In genomic region chr11:70048279-70049024, GRCh38 we compare ENCODE assay signal across 1 cellular context.
TF ChIP-seq lines count a peak whose summit lies in the region.

No MANE protein-coding gene starts in this region.

TF ChIP-seq in A549, 52 proteins besides CTCF, POLR2A, EP300 and RAD21 (continued from another document):
- no peak for TF ChIP-seq REST (IDR thresholded peaks at IDR 0.05)
- no peak for TF ChIP-seq ZFP36 (IDR thresholded peaks at IDR 0.05; ENCODE audit: borderline replicate concordance, partially characterized antibody)
- no peak for TF ChIP-seq KDM1A (IDR thresholded peaks at IDR 0.05; ENCODE audit: low read depth)
- no peak for TF ChIP-seq SREBF2 (IDR thresholded peaks at IDR 0.05)
- no peak for TF ChIP-seq MAFK (IDR thresholded peaks at IDR 0.05; ENCODE audit: partially characterized antibody)
- no peak for TF ChIP-seq HMGXB4 (CRISPR knock-in tag; IDR thresholded peaks at IDR 0.05; ENCODE audit: borderline replicate concordance)
- no peak for TF ChIP-seq CBX8 (IDR thresholded peaks at IDR 0.05)
- TF ChIP-seq CHD2 (IDR thresholded peaks at IDR 0.05; ENCODE audit: low read length, partially characterized antibody): no peak
